In the genomic region with DNA sequence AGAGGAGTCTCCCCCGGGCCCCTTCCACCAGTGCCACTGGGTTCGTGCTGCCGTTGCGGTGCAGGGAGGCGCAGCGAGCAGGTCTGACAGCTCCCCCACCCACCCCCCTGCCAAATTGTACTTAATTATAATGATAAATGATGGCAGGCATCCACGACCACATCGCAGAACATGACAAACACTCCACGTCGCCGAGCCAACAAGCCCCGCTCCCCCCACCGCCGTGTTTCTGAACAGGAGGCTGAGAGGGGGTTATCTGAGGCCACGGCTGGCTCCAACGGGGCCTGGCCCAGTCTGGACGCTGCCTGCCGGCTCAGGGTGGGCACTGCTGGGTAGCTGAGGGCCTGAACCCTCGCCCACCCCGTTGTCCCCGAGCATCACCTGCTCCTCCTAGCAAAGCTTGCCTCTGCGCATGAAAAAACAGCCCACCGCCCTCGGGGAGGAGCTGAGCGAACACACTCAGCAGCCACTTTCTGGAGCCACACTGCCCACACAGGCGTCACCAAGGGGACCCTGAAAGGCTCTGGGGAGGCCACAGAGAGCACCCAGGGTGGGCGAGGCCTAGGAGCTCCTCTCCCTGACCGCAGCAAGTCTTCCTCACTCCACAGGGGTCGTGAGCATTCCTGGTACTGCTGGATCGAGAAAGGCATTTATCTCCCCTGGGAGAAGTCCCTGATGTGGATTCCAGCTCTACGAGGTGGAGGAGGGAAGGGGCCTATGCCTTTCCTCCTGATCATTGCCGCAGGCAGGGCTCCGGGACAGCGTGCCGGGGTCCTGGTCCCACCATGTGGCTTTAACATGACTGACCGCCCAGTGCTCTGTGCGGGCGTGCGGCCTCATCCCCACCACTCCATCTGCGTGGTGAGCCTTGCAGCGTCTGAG, we compare ENCODE assay signal across 19 cellular contexts. TPM values are rescaled to one million over a fixed set of nuclear protein-coding genes. Genes with fewer than 3 reads are reported as not detected.
DNase-seq lines count a peak whose midpoint lies in the region; ATAC-seq and TF ChIP-seq lines count a peak whose summit lies in the region.
"Had no signal": no experiment of that assay in that cellular context is flagged by ENCODE, and none has a peak within 500 bp of the region (broad histone marks: within the 10 kb centered on the region; RNA-seq: fewer than 3 reads in every experiment).

No MANE protein-coding gene starts in this region.

- DNase-seq in SK-N-SH (peak; percentile 75), NCI-H1092 (lab: John Stamatoyannopoulos, UW) (peak; percentile 16), SK-N-DZ (ENCODE audit: low spot score) (peak; percentile 2), retina (peak; percentile 66), NCI-H2081 (lab: John Stamatoyannopoulos, UW) (no peak), EL (no peak), psoas muscle (no peak)
- DNase-seq: CD4-positive, alpha-beta memory T cell; DND-41; KBM-7; NCI-H1048; NCI-H2107; NCI-H446 treated with DMSO at 0.1 percent for 48 hours; NK-92 treated with Interleukin-12 subunit alpha and Interleukin-12 subunit beta, amount 100 ng/mL, for 24 hours; OCI-M1; RPMI8226 had no signal

- no peaks in the 10 kb centered on the region for H3K79me2 ChIP-seq in SK-N-SH (ENCODE audit: insufficient read depth)

- H3K27me3 ChIP-seq in SK-N-SH (ENCODE audit: insufficient read depth), result no peaks in the 10 kb centered on the region
- peaks cover 0 to 10% (median 0%) of the 10 kb centered on the region in 3 donors for H3K27me3 ChIP-seq in psoas muscle (ENCODE audit: insufficient read depth in 3 of 3, low read length in 2 of 3)

- H3K4me2 ChIP-seq in SK-N-SH, result no peak overlapping the region
- H3K4me2 ChIP-seq: A549 had no signal

- no peak overlapping the region for H3K9ac ChIP-seq in SK-N-SH

- intact Hi-C loops in psoas muscle (cut with DNase I), result no loop called here

- H3K4me1 ChIP-seq in SK-N-SH (ENCODE audit: control insufficient read depth in 1 of 2, insufficient read depth in 2 of 2, low read depth in 1 of 2, low read length in 1 of 2), result peaks cover 0 to 9% of the 10 kb centered on the region in 2 experiments; a peak in 1 of 4 replicates
- no peaks in the 10 kb centered on the region for H3K4me1 ChIP-seq in psoas muscle
- H3K4me1 ChIP-seq: A549 had no signal

- WGBS in SK-N-SH (ENCODE audit: low lambda C conversion rate), result 69% methylated on average over 21 of the region's 41 CpGs
- WGBS in psoas muscle, 3 donors, result 53 to 71% (median 57%) methylated on average over 41 of the region's 41 CpGs

- no peaks in the 10 kb centered on the region for H4K20me1 ChIP-seq in SK-N-SH (ENCODE audit: insufficient read depth)

- TF ChIP-seq EP300 in SK-N-SH (IDR thresholded peaks at IDR 0.05; ENCODE audit: borderline replicate concordance in 1 of 2, low read depth in 1 of 2, low read length in 1 of 2), result no peak

- H3K9me2 ChIP-seq in SK-N-SH, result no peaks in the 10 kb centered on the region

- no peaks in the 10 kb centered on the region for H3F3A ChIP-seq in SK-N-SH (replicated peaks; ENCODE audit: insufficient read depth)

- H2AFZ ChIP-seq in SK-N-SH (ENCODE audit: low read depth), result no peak overlapping the region

- CTCF ChIA-PET in SK-N-SH (lab: Yijun Ruan, JAX), result interaction anchor here (0.7 to 1.5 kb wide), 3 partner anchors 17 to 103 kb away, joined by 3 read pairs; no protein-coding TSS in a partner anchor

- POLR2A ChIA-PET in SK-N-SH (lab: Yijun Ruan, JAX), result no interaction called here

- TF ChIP-seq RAD21 in SK-N-SH (IDR thresholded peaks at IDR 0.05; ENCODE audit: low read length), result no peak

- H3K9me3 ChIP-seq in SK-N-SH (no peaks in the 10 kb centered on the region), psoas muscle (no peaks in the 10 kb centered on the region)
- H3K9me3 ChIP-seq: A549 had no signal

- H3K27ac ChIP-seq in SK-N-SH (ENCODE audit: low read depth in 2 of 2, low read length in 1 of 2) (no peak overlapping the region), psoas muscle (no peak overlapping the region)

- H3K4me3 ChIP-seq in SK-N-SH (ENCODE audit: low read depth in 2 of 2, low read length in 1 of 2) (no peak overlapping the region), psoas muscle (no peak overlapping the region)
- H3K4me3 ChIP-seq: A549 had no signal

- ATAC-seq in SK-N-SH treated with all-trans-retinoic acid at 6 μM for 48 hours (no peak), psoas muscle (no peak)
- ATAC-seq: A549 had no signal

- no peak for TF ChIP-seq CTCF in SK-N-SH (IDR thresholded peaks at IDR 0.05)
- no peak for TF ChIP-seq CTCF in psoas muscle (IDR thresholded peaks at IDR 0.05)

- H3K36me3 ChIP-seq in SK-N-SH (replicated peaks in 1 of 2; ENCODE audit: control insufficient read depth in 1 of 2, insufficient read depth in 2 of 2, low read length in 1 of 2) (no peaks in the 10 kb centered on the region), psoas muscle (ENCODE audit: insufficient read depth in 1 of 2, low read depth in 1 of 2) (no peaks in the 10 kb centered on the region)

TF ChIP-seq in SK-N-SH, 30 proteins besides CTCF, POLR2A, EP300 and RAD21 (continues in another document):
- TF ChIP-seq EZH2phosphoT487 (IDR thresholded peaks at IDR 0.05; ENCODE audit: borderline replicate concordance, low read depth), result no peak
- TF ChIP-seq, protein P1, sequence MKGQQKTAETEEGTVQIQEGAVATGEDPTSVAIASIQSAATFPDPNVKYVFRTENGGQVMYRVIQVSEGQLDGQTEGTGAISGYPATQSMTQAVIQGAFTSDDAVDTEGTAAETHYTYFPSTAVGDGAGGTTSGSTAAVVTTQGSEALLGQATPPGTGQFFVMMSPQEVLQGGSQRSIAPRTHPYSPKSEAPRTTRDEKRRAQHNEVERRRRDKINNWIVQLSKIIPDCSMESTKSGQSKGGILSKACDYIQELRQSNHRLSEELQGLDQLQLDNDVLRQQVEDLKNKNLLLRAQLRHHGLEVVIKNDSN (IDR thresholded peaks at IDR 0.05; ENCODE audit: borderline replicate concordance, low read depth), result no peak
- no peak for TF ChIP-seq GATA2 (CRISPR knock-in tag; IDR thresholded peaks at IDR 0.05)
- TF ChIP-seq MAX (IDR thresholded peaks at IDR 0.05; ENCODE audit: low read depth), result no peak
- TF ChIP-seq, protein P2, sequence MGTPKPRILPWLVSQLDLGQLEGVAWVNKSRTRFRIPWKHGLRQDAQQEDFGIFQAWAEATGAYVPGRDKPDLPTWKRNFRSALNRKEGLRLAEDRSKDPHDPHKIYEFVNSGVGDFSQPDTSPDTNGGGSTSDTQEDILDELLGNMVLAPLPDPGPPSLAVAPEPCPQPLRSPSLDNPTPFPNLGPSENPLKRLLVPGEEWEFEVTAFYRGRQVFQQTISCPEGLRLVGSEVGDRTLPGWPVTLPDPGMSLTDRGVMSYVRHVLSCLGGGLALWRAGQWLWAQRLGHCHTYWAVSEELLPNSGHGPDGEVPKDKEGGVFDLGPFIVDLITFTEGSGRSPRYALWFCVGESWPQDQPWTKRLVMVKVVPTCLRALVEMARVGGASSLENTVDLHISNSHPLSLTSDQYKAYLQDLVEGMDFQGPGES (IDR thresholded peaks at IDR 0.05; ENCODE audit: low read depth, low read length), result no peak
- TF ChIP-seq NRF1 (IDR thresholded peaks at IDR 0.05; ENCODE audit: low read depth, low read length), result no peak
- no peak for TF ChIP-seq TEAD4 (IDR thresholded peaks at IDR 0.05; ENCODE audit: borderline replicate concordance, insufficient read depth)
- no peak for TF ChIP-seq TAF1 (IDR thresholded peaks at IDR 0.05; ENCODE audit: borderline replicate concordance, low read depth, low read length)
- no peak for TF ChIP-seq GABPA (IDR thresholded peaks at IDR 0.05; ENCODE audit: low read depth)

TF ChIP-seq in SK-N-SH treated with all-trans-retinoic acid at 6 μM for 48 hours, 23 proteins besides CTCF, POLR2A, EP300 and RAD21 (continues in another document):
- TF ChIP-seq ZC3H10 (CRISPR knock-in tag; IDR thresholded peaks at IDR 0.05) (no peak), CSRNP3 (CRISPR knock-in tag; IDR thresholded peaks at IDR 0.05) (no peak), ZNF565 (CRISPR knock-in tag; conservative IDR thresholded peaks at IDR 0.05; ENCODE audit: low read depth) (no peak), SNAI2 (CRISPR knock-in tag; IDR thresholded peaks at IDR 0.05) (no peak), TOX (CRISPR knock-in tag; IDR thresholded peaks at IDR 0.05; ENCODE audit: borderline replicate concordance) (no peak), ZNF8 (CRISPR knock-in tag; IDR thresholded peaks at IDR 0.05) (no peak), PPARA (CRISPR knock-in tag; IDR thresholded peaks at IDR 0.05; ENCODE audit: borderline replicate concordance) (no peak), RARB (CRISPR knock-in tag; IDR thresholded peaks at IDR 0.05) (no peak), CSDC2 (CRISPR knock-in tag; IDR thresholded peaks at IDR 0.05) (no peak), TCF4 (CRISPR knock-in tag; IDR thresholded peaks at IDR 0.05; ENCODE audit: borderline replicate concordance) (no peak), ZFP3 (CRISPR knock-in tag; IDR thresholded peaks at IDR 0.05) (no peak), ZNF70 (CRISPR knock-in tag; IDR thresholded peaks at IDR 0.05) (no peak)

RNA-seq across cellular contexts. Expression of gene DIO3, which starts 35.4 kb away (rescaled TPM):
- polyA plus RNA-seq in SK-N-SH (2012; rRNA removed), result 0.03 TPM in 1 of 2 replicates, not detected in the other
- polyA plus RNA-seq in SK-N-SH (2012; cell fraction: cytosol; rRNA removed), result 0.01 TPM in 2 replicates
- polyA plus RNA-seq in SK-N-SH (2012; cell fraction: nucleus; rRNA removed), result not detected in 2 replicates
- polyA plus RNA-seq in SK-N-DZ (2014; cell fraction: cytosol; rRNA removed), result not detected in 2 replicates
- polyA plus RNA-seq in SK-N-DZ (2014; cell fraction: nucleus; rRNA removed), result not detected in 2 replicates
- 1 to 10 TPM in 1 of 4 donors, under 1 TPM in 3; 0.30 to 1.2 (median 0.70) TPM for total RNA-seq in psoas muscle
- polyA plus RNA-seq in psoas muscle, result 1 to 10 TPM in 2 of 3 donors, under 1 TPM in 1; 0.66 to 1.3 (median 1.0) TPM
- total RNA-seq: CD4-positive, alpha-beta memory T cell; SK-MEL-5 had no signal
- polyA plus RNA-seq: CD4-positive, alpha-beta memory T cell had no signal

Comparison
In these comparisons a context has a peak if more than half of its experiments do, and no peak if none do; other contexts are left out.
1. DNase-seq: peak in SK-N-SH (single experiment), NCI-H1092 (single experiment), SK-N-DZ (single experiment) and retina (single experiment); none in NCI-H2081 (0 of 2), EL (single experiment) and psoas muscle (0 of 2).